Comparison of ENCODE assay signal across 8 cellular contexts in the genomic region with DNA sequence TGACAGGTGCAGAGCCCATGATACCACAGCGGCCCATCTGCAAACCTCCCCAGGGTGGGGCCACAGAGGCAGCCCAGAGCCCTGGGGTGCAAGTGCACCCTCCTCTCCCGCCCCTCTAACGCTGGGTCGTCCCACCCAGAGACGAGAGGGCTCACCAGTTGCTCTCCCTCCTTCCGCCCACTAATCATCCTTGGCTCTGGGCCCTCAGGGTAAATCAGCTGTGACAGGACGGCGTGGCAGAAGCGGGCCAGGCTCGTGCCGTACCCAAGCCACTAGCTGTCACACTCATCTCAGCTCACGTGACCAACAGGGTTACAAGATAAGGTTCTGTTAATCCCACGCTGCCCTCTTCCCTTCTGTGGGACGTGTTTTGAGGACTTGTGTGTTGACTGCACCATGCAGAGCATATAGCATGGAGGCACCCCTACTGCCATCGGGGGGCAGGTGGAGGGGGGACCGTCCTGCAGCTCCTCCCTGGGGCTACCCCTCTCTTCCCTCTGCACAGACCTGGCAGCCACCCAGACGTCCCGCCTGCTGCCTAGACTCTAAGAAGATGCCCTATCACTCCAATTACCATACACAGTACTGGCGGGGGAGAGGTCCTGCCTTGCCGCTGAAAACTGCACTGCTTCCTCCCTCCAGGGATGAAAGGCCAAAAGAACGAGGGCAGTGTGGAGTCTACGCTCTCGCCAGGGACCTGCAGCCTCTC. TPM values are rescaled to one million over a fixed set of nuclear protein-coding genes. Genes with fewer than 3 reads are reported as not detected.
DNase-seq lines count a peak whose midpoint lies in the region; ATAC-seq and TF ChIP-seq lines count a peak whose summit lies in the region.

No MANE protein-coding gene starts in this region.

- H3K4me3 ChIP-seq in WI38 (ENCODE audit: low read depth, low read length) (peak overlapping the region; percentile 62), lower lobe of right lung (peak overlapping the region; percentile 70)

- in situ Hi-C loops in Caki2 (cut with HindIII; ENCODE audit: low pct_unique_long_range_greater_than_20kb, low sequenced_read_pairs): no loop called here

- DNase-seq in Caki2 (ENCODE audit: low read depth): peak; percentile 71
- DNase-seq in NAMALWA (ENCODE audit: low spot score): peak; percentile 90
- DNase-seq in cerebellar cortex (ENCODE audit: low spot score): peak; percentile 58
- DNase-seq in lower lobe of right lung: peak; percentile 73
- DNase-seq in stimulated activated CD8-positive, alpha-beta memory T cell treated with anti-CD3 and anti-CD28 coated beads, Interleukin-7, amount 100 ng/mL, for 24 hours (ENCODE audit: low read depth): peak; percentile 40

- no peaks in the 10 kb centered on the region for H3K27me3 ChIP-seq in lower lobe of right lung (ENCODE audit: low read depth)

- H3K9me3 ChIP-seq in lower lobe of right lung: no peaks in the 10 kb centered on the region

- ATAC-seq in GM21529 (IDR thresholded peaks at IDR 0.05; ENCODE audit: unreplicated experiment): peak; percentile 35
- ATAC-seq in lower lobe of right lung: peak; percentile 42 to 51
- no peak for ATAC-seq in GM21825 (IDR thresholded peaks at IDR 0.05; ENCODE audit: unreplicated experiment)

- peak overlapping the region; percentile 86 for H3K27ac ChIP-seq in lower lobe of right lung

- intact Hi-C loops in lower lobe of right lung (cut with DNase I): no loop called here

- no peaks in the 10 kb centered on the region for H3K36me3 ChIP-seq in lower lobe of right lung

- H3K4me1 ChIP-seq in lower lobe of right lung: peaks cover 63% of the 10 kb centered on the region

- TF ChIP-seq CTCF in WI38 (IDR thresholded peaks at IDR 0.05; ENCODE audit: low read depth, low read length) (no peak), lower lobe of right lung (IDR thresholded peaks at IDR 0.05) (no peak)

RNA-seq across cellular contexts. Expression of gene TNK2, which starts 0.5 kb away (rescaled TPM):
- total RNA-seq in Caki2 (2014; rRNA removed; shearing (Covaris generic); ENCODE audit: low replicate concordance): 10.7 and 21.2 TPM in 2 replicates
- total RNA-seq in lower lobe of right lung: 56.7 TPM

Comparison
In these comparisons a context has a peak if more than half of its experiments do, and no peak if none do; other contexts are left out.
1. DNase-seq: peak in every context shown above with its lines; median percentile 90 in NAMALWA; 73 in lower lobe of right lung; 71 in Caki2; 58 in cerebellar cortex; 40 in stimulated activated CD8-positive, alpha-beta memory T cell treated with anti-CD3 and anti-CD28 coated beads, Interleukin-7, amount 100 ng/mL, for 24 hours.